In genomic region chr14:90256354-90257131, GRCh38 we compare ENCODE assay signal across 8 cellular contexts. TPM values are rescaled to one million over a fixed set of nuclear protein-coding genes. Genes with fewer than 3 reads are reported as not detected.
DNase-seq lines count a peak whose midpoint lies in the region; ATAC-seq, FAIRE-seq and TF ChIP-seq lines count a peak whose summit lies in the region.

PSMC1 (plus strand) TSS chr14:90256553; CDS start chr14:90256598, 45 bp downstream.

- H3K36me3 ChIP-seq in bronchial epithelial cell (ENCODE audit: control insufficient read depth, insufficient read depth, low read length) (peaks cover 6% of the 10 kb centered on the region), spleen (peaks cover 3 to 32% (median 23%) of the 10 kb centered on the region in 6 donors)

- TF ChIP-seq CTCF in AG04449 (IDR thresholded peaks at IDR 0.05; ENCODE audit: insufficient read depth, low read length, missing control alignments) = no peak
- TF ChIP-seq CTCF in WI38 (IDR thresholded peaks at IDR 0.05; ENCODE audit: low read depth, low read length) = no peak
- no peak for TF ChIP-seq CTCF in bronchial epithelial cell (IDR thresholded peaks at IDR 0.05; ENCODE audit: insufficient read depth, low read length, severe bottlenecking)
- TF ChIP-seq CTCF in spleen (IDR thresholded peaks at IDR 0.05 in 8 of 11, conservative IDR thresholded peaks at IDR 0.05 in 3 of 11) = peak in 4 of 11 experiments; percentile 10 to 34 (median 24)

- H3K4me3 ChIP-seq in AG04449 (ENCODE audit: low read depth, low read length) (peak within 1 kb of the TSS; percentile 80), WI38 (ENCODE audit: low read depth, low read length) (peak within 1 kb of the TSS; percentile 96), bronchial epithelial cell (ENCODE audit: low read depth, low read length) (peak within 1 kb of the TSS; percentile 72), spleen (peak within 1 kb of the TSS; percentile 71 to 94 (median 80))

- ATAC-seq in GM18907 (IDR thresholded peaks at IDR 0.05; ENCODE audit: unreplicated experiment) (peak; percentile 94), HG03159 (IDR thresholded peaks at IDR 0.05; ENCODE audit: unreplicated experiment) (peak; percentile 89)

- TF ChIP-seq POLR2A in spleen (IDR thresholded peaks at IDR 0.05) = no peak

- POLR2A ChIA-PET in AG04449 (lab: Yijun Ruan, JAX) = interaction anchor here (1.0 to 1.5 kb wide), 2 partner anchors 10 to 25 kb away, joined by 3 to 5 read pairs; no protein-coding TSS in a partner anchor

- peaks cover 9 to 31% (median 24%) of the 10 kb centered on the region in 6 donors for H3K4me1 ChIP-seq in spleen

- CTCF ChIA-PET in AG04449 (lab: Yijun Ruan, JAX) = interaction anchor here (0.9 to 3.8 kb wide), 4 partner anchors 22 to 502 kb away, joined by 3 to 25 read pairs (median 11); no protein-coding TSS in a partner anchor

- 0 to 1% (median 0%) methylated on average over 35 to 55 of the region's 55 CpGs for WGBS in spleen, 5 donors

- H3K9me3 ChIP-seq in spleen = no peaks in the 10 kb centered on the region

- H3K27ac ChIP-seq in spleen = peak within 1 kb of the TSS; percentile 69 to 93 (median 84)

- no peaks in the 10 kb centered on the region for H3K27me3 ChIP-seq in bronchial epithelial cell (ENCODE audit: control insufficient read depth, insufficient read depth, low read length)
- H3K27me3 ChIP-seq in spleen (replicated peaks in 1 of 7) = peaks cover 0 to 11% (median 0%) of the 10 kb centered on the region in 7 donors

- DNase-seq in AG04449 (ENCODE audit: low read depth, low spot score) (peak; percentile 73), NCI-H2227 treated with DMSO at 0.1 percent for 48 hours (lab: John Stamatoyannopoulos, UW) (peak; percentile 84), bronchial epithelial cell (ENCODE audit: low read depth) (peak; percentile 91), inferior parietal cortex (ENCODE audit: extremely low spot score) (peak; percentile 96), spleen (peak; percentile 96)

- intact Hi-C loops in spleen (cut with DNase I; ENCODE audit: low total_unique reads) = no loop called here

- FAIRE-seq in bronchial epithelial cell (lab: Jason Lieb, UNC) = no peak

RNA-seq across cellular contexts. Expression of gene PSMC1, which starts in this region (rescaled TPM):
- total RNA-seq in bronchial epithelial cell = 102 and 145 TPM in 2 replicates
- 100 to 1,000 TPM in 1 of 7 donors, 10 to 100 TPM in 6; 70.7 to 103 (median 83.3) TPM for total RNA-seq in spleen
- 100 to 1,000 TPM in 1 of 3 donors, 10 to 100 TPM in 2; 72.4 to 104 (median 85.9) TPM for polyA plus RNA-seq in spleen

Comparison
In these comparisons a context has a peak if more than half of its experiments do, and no peak if none do; other contexts are left out.
1. Peak in every context shown above with its lines: DNase-seq, ATAC-seq, H3K4me3 ChIP-seq and H3K27ac ChIP-seq.